Comparison of ENCODE assay signal across 8 cellular contexts in genomic region chr18:24076136-24076597, GRCh38.
DNase-seq lines count a peak whose midpoint lies in the region; ATAC-seq and TF ChIP-seq lines count a peak whose summit lies in the region.
"Not testable (repeated sequence)": the region's sequence is repeated elsewhere in the genome, so short reads cannot be mapped to it uniquely, and the experiment has no call there.

No MANE protein-coding gene starts in this region.

- in situ Hi-C loops in Caki2 (cut with HindIII; ENCODE audit: low pct_unique_long_range_greater_than_20kb, low sequenced_read_pairs), result not testable (repeated sequence)

- DNase-seq in Caki2 (ENCODE audit: low read depth) (peak; percentile 93), HCEC 1CT (peak; percentile 97), NCI-H2081 treated with DMSO at 0.1 percent for 48 hours (lab: John Stamatoyannopoulos, UW) (peak; percentile 27), T-helper 17 cell (peak in 2 of 3 donors; percentile 28 to 47), activated gamma-delta T cell treated with Interleukin-2 at 50 U/mL for 16 hours (peak; percentile 66), fibroblast of lung (ENCODE audit: low read depth in 2 of 2) (peak; percentile 99)
- DNase-seq in naive thymus-derived CD4-positive, alpha-beta T cell, result peak in 6 of 9 donors; percentile 12 to 78 (median 20)
- peak; percentile 60 for DNase-seq in stimulated activated CD8-positive, alpha-beta memory T cell treated with anti-CD3 and anti-CD28 coated beads, Interleukin-4, amount 100 ng/mL, for 24 hours (ENCODE audit: low read depth)

- peaks cover 30% of the 10 kb centered on the region for H3K4me1 Mint-ChIP-seq in T-helper 17 cell
- peaks cover 23 to 67% (median 55%) of the 10 kb centered on the region in 7 donors for H3K4me1 Mint-ChIP-seq in naive thymus-derived CD4-positive, alpha-beta T cell

- peak overlapping the region; percentile 65 for H2AFZ ChIP-seq in fibroblast of lung (ENCODE audit: low read length)

- H3K9me3 ChIP-seq in T-helper 17 cell (ENCODE audit: control insufficient read depth, low read length, poor library complexity, severe bottlenecking); fibroblast of lung (ENCODE audit: control insufficient read depth, insufficient read depth, low read depth, low read length); naive thymus-derived CD4-positive, alpha-beta T cell (ENCODE audit: control insufficient read depth in 2 of 3, low read length in 3 of 3): not testable (repeated sequence)

- H3K27ac ChIP-seq in fibroblast of lung (ENCODE audit: insufficient read depth, low read length), result peak overlapping the region; percentile 53
- H3K27ac ChIP-seq in naive thymus-derived CD4-positive, alpha-beta T cell (ENCODE audit: low read depth, low read length), result not testable (repeated sequence)

- POLR2A ChIA-PET in naive thymus-derived CD4-positive, alpha-beta T cell (lab: Charles Lee), result interaction anchor here (1.0 kb wide), 1 partner anchor 20 kb away, joined by 3 read pairs; no protein-coding TSS in a partner anchor

- H3K27me3 Mint-ChIP-seq in T-helper 17 cell; naive thymus-derived CD4-positive, alpha-beta T cell: not testable (repeated sequence)

- not testable (repeated sequence) for H3K4me1 ChIP-seq in fibroblast of lung (ENCODE audit: control insufficient read depth, extremely low read depth, insufficient read depth, low read length)
- H3K4me1 ChIP-seq in naive thymus-derived CD4-positive, alpha-beta T cell (ENCODE audit: control insufficient read depth in 2 of 2, insufficient read depth in 2 of 2, low read length in 2 of 2), result peaks cover 7 to 19% of the 10 kb centered on the region in 2 donors

- CTCF ChIA-PET in naive thymus-derived CD4-positive, alpha-beta T cell (lab: Charles Lee), result interaction anchor here (1.0 kb wide), 1 partner anchor 158 kb away, joined by 3 read pairs; no protein-coding TSS in a partner anchor

- not testable (repeated sequence) for H3K36me3 ChIP-seq in fibroblast of lung (ENCODE audit: control insufficient read depth, insufficient read depth, low read length)
- H3K36me3 ChIP-seq in naive thymus-derived CD4-positive, alpha-beta T cell (ENCODE audit: control insufficient read depth in 2 of 3, insufficient read depth in 3 of 3, low read length in 3 of 3), result peaks cover 6 to 33% (median 17%) of the 10 kb centered on the region in 3 experiments

- not testable (repeated sequence) for H3K9ac ChIP-seq in fibroblast of lung (ENCODE audit: insufficient read depth, low read length)

- not testable (repeated sequence) for H3K36me3 Mint-ChIP-seq in T-helper 17 cell (ENCODE audit: low read depth)
- peaks cover 16 to 62% (median 39%) of the 10 kb centered on the region in 5 donors for H3K36me3 Mint-ChIP-seq in naive thymus-derived CD4-positive, alpha-beta T cell

- H4K20me1 ChIP-seq in fibroblast of lung (ENCODE audit: control insufficient read depth, extremely low read depth, insufficient read depth, low read length), result not testable (repeated sequence)

- intact Hi-C loops in naive thymus-derived CD4-positive, alpha-beta T cell (cut with micrococcal nuclease), result loop anchor here in 1 of 2 donors (1.0 to 5.0 kb wide), 5 partner anchors 41 to 1144 kb away; partner anchors contain the start of genes RBBP8 and TTC39C

- peak overlapping the region; percentile 39 for H3K4me3 Mint-ChIP-seq in T-helper 17 cell
- peak overlapping the region in 7 of 10 donors; percentile 1 to 57 (median 45) for H3K4me3 Mint-ChIP-seq in naive thymus-derived CD4-positive, alpha-beta T cell

- TF ChIP-seq CTCF in fibroblast of lung (conservative IDR thresholded peaks at IDR 0.05 in 1 of 2, IDR thresholded peaks at IDR 0.05 in 1 of 2; ENCODE audit: low read depth in 1 of 2, low read length in 2 of 2), result peak; percentile 60 to 83

- H3K27ac Mint-ChIP-seq in T-helper 17 cell, result peak overlapping the region; percentile 95
- H3K27ac Mint-ChIP-seq in naive thymus-derived CD4-positive, alpha-beta T cell, result peak overlapping the region; percentile 21 to 90 (median 73)

- peak; percentile 95 for ATAC-seq in T-helper 17 cell
- ATAC-seq in naive thymus-derived CD4-positive, alpha-beta T cell, result peak; percentile 83

- H3K4me3 ChIP-seq in fibroblast of lung (replicated peaks in 1 of 4; ENCODE audit: control extremely low read depth in 1 of 4, insufficient read depth in 1 of 4, low read depth in 3 of 4, low read length in 4 of 4); naive thymus-derived CD4-positive, alpha-beta T cell (ENCODE audit: low read length): not testable (repeated sequence)

- not testable (repeated sequence) for H3K9me3 Mint-ChIP-seq in naive thymus-derived CD4-positive, alpha-beta T cell

- H3K79me2 ChIP-seq in fibroblast of lung (ENCODE audit: control insufficient read depth, insufficient read depth, low read length), result not testable (repeated sequence)

- H3K27me3 ChIP-seq in fibroblast of lung (ENCODE audit: control insufficient read depth, insufficient read depth, low read length); naive thymus-derived CD4-positive, alpha-beta T cell (ENCODE audit: control insufficient read depth in 2 of 2, insufficient read depth in 2 of 2, low read length in 2 of 2): not testable (repeated sequence)

- H3K4me2 ChIP-seq in fibroblast of lung (ENCODE audit: extremely low read depth, insufficient read depth, low read length), result peak overlapping the region; percentile 32

Comparison
In these comparisons a context has a peak if more than half of its experiments do, and no peak if none do; other contexts are left out.
1. DNase-seq: peak in every context shown above with its lines; median percentile 99 in fibroblast of lung; 97 in HCEC 1CT; 93 in Caki2; 66 in activated gamma-delta T cell treated with Interleukin-2 at 50 U/mL for 16 hours; 60 in stimulated activated CD8-positive, alpha-beta memory T cell treated with anti-CD3 and anti-CD28 coated beads, Interleukin-4, amount 100 ng/mL, for 24 hours; 38 in T-helper 17 cell; 27 in NCI-H2081 treated with DMSO at 0.1 percent for 48 hours; 20 in naive thymus-derived CD4-positive, alpha-beta T cell.